ENCODE assay signal across 21 cellular contexts in genomic region chr14:50941151-50941550, GRCh38. TPM values are rescaled to one million over a fixed set of nuclear protein-coding genes. Genes with fewer than 3 reads are reported as not detected.
DNase-seq lines count a peak whose midpoint lies in the region; TF ChIP-seq lines count a peak whose summit lies in the region.
"Had no signal": no experiment of that assay in that cellular context is flagged by ENCODE, and none has a peak within 500 bp of the region (broad histone marks: within the 10 kb centered on the region; RNA-seq: fewer than 3 reads in every experiment).

No MANE protein-coding gene starts in this region.

- H3K4me1 ChIP-seq in prostate gland (replicated peaks): no peaks in the 10 kb centered on the region
- H3K4me1 ChIP-seq in testis: peaks cover 3% of the 10 kb centered on the region
- H3K4me1 ChIP-seq: breast epithelium had no signal

- H3K4me3 ChIP-seq in prostate gland (no peak overlapping the region), testis (no peak overlapping the region)
- H3K4me3 ChIP-seq: breast epithelium, MG63, mucosa of descending colon, tibial artery had no signal

- 86% methylated on average over 6 of the region's 6 CpGs for WGBS in prostate gland
- 80 to 88% methylated on average over 6 of the region's 6 CpGs for WGBS in testis, 2 donors

- TF ChIP-seq POLR2A in prostate gland (IDR thresholded peaks at IDR 0.05) (no peak), testis (IDR thresholded peaks at IDR 0.05) (no peak)

- H3K27ac ChIP-seq in RWPE1: peak overlapping the region; percentile 14; the same call in 1 of the 2 replicates
- H3K27ac ChIP-seq in prostate gland: no peak overlapping the region
- no peak overlapping the region for H3K27ac ChIP-seq in testis
- H3K27ac ChIP-seq: parathyroid adenoma, tibial artery had no signal

- TF ChIP-seq CTCF in RWPE1 (conservative IDR thresholded peaks at IDR 0.05; ENCODE audit: low read depth) (no peak), prostate gland (IDR thresholded peaks at IDR 0.05) (no peak), testis (IDR thresholded peaks at IDR 0.05) (no peak)

- no peaks in the 10 kb centered on the region for H3K27me3 ChIP-seq in prostate gland (replicated peaks; ENCODE audit: insufficient read depth)
- H3K27me3 ChIP-seq in testis: no peaks in the 10 kb centered on the region
- H3K27me3 ChIP-seq: breast epithelium, MG63, tibial artery had no signal

- intact Hi-C loops in prostate gland (cut with DNase I): no loop called here
- intact Hi-C loops in testis (cut with DNase I; ENCODE audit: low total_unique reads): no loop called here

- no peaks in the 10 kb centered on the region for H3K36me3 ChIP-seq in prostate gland
- H3K36me3 ChIP-seq in testis (ENCODE audit: low read depth, missing control alignments): no peaks in the 10 kb centered on the region
- H3K36me3 ChIP-seq: breast epithelium, MG63 had no signal

- no peaks in the 10 kb centered on the region for H3K9me3 ChIP-seq in prostate gland
- H3K9me3 ChIP-seq in testis: no peaks in the 10 kb centered on the region
- H3K9me3 ChIP-seq: breast epithelium, MG63, mucosa of descending colon, tibial artery had no signal

- POLR2A ChIA-PET in RWPE1 (lab: Yijun Ruan, JAX; ENCODE audit: low non-redundant PET): no interaction called here

- CTCF ChIA-PET in RWPE1 (lab: Yijun Ruan, JAX): interaction anchor here (0.6 to 0.7 kb wide), 2 partner anchors 78 to 79 kb away, joined by 3 to 4 read pairs; no protein-coding TSS in a partner anchor

- peak; percentile 5 for DNase-seq in NOMO-1 treated with DMSO at 0.1 percent for 48 hours (lab: John Stamatoyannopoulos, UW; ENCODE audit: unreplicated experiment)
- DNase-seq in NOMO-1 (lab: John Stamatoyannopoulos, UW; ENCODE audit: unreplicated experiment in 2 of 2): no peak
- no peak for DNase-seq in RWPE1 (ENCODE audit: low spot score)
- peak; percentile 60 for DNase-seq in fibroblast of peridontal ligament (ENCODE audit: extremely low read depth)
- no peak for DNase-seq in NCI-H510A treated with DMSO at 0.1 percent for 48 hours (lab: John Stamatoyannopoulos, UW)
- DNase-seq in prostate gland (ENCODE audit: low spot score): no peak
- no peak for DNase-seq in testis
- no peak for DNase-seq in activated T-cell treated with anti-CD3 and anti-CD28 coated beads for 4 hours
- DNase-seq: activated naive CD4-positive, alpha-beta T cell treated with anti-CD3 and anti-CD28 coated beads, Interleukin-2, amount 50 U/mL, for 16 hours; CD8-positive, alpha-beta memory T cell; H7; hippocampal formation; left cardiac atrium; MG63; mucosa of descending colon; NCI-H2029; NCI-H510A; PC-3; tibial artery had no signal

RNA-seq across cellular contexts. Expression of gene PYGL, which starts 3.1 kb away (rescaled TPM):
- total RNA-seq in prostate gland (10 to 100 TPM; 15.4 to 23.6 TPM), testis (10 to 100 TPM; 14.3 to 16.5 TPM)
- polyA plus RNA-seq in testis (ENCODE audit: insufficient read depth, low read depth, low replicate concordance): 12.7 TPM
- polyA plus RNA-seq: CD8-positive, alpha-beta memory T cell had no signal

Comparison
In these comparisons a context has a peak if more than half of its experiments do, and no peak if none do; other contexts are left out.
1. DNase-seq: peak in NOMO-1 treated with DMSO at 0.1 percent for 48 hours (single experiment) and fibroblast of peridontal ligament (single experiment); none in NOMO-1 (0 of 2), RWPE1 (single experiment), NCI-H510A treated with DMSO at 0.1 percent for 48 hours (single experiment), prostate gland (single experiment), testis (single experiment) and activated T-cell treated with anti-CD3 and anti-CD28 coated beads for 4 hours (single experiment).